1 cellular context compared by ENCODE assay signal in the genomic region with DNA sequence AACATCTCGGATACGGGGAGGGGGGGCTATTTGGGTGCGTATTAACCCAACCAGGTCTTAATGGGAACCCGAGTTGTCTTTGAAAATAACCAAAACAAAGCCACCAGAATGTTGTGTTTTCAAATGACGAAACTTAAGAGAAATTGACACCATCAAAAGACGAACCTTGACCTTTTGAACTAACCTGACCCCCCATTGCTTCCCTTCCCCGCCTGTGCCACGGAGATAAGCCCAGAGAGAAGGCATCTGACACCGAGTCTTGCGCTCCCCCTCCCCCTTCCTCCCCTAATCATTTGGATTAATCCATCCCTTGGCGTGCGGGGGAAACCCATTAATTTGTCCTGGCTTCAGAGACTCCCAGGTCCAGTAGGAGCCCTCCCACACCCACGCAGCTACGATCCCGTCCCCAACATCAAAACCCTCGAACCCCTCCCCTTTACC.
TF ChIP-seq lines count a peak whose summit lies in the region.

No MANE protein-coding gene starts in this region.

TF ChIP-seq in IMR-90, 13 proteins besides CTCF, POLR2A, EP300 and RAD21:
- TF ChIP-seq, protein P1, sequence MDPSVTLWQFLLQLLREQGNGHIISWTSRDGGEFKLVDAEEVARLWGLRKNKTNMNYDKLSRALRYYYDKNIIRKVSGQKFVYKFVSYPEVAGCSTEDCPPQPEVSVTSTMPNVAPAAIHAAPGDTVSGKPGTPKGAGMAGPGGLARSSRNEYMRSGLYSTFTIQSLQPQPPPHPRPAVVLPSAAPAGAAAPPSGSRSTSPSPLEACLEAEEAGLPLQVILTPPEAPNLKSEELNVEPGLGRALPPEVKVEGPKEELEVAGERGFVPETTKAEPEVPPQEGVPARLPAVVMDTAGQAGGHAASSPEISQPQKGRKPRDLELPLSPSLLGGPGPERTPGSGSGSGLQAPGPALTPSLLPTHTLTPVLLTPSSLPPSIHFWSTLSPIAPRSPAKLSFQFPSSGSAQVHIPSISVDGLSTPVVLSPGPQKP (IDR thresholded peaks at IDR 0.05; ENCODE audit: borderline replicate concordance, low read depth, low read length), result no peak
- TF ChIP-seq SMC3 (IDR thresholded peaks at IDR 0.05; ENCODE audit: low read depth, low read length) (no peak), CEBPB (IDR thresholded peaks at IDR 0.05; ENCODE audit: low read depth, low read length) (no peak), MXI1 (IDR thresholded peaks at IDR 0.05; ENCODE audit: borderline replicate concordance, low read depth, low read length) (no peak), MAFK (IDR thresholded peaks at IDR 0.05; ENCODE audit: low read depth, low read length) (no peak), RFX5 (IDR thresholded peaks at IDR 0.05; ENCODE audit: low read depth, low read length) (no peak), CHD1 (IDR thresholded peaks at IDR 0.05; ENCODE audit: low read depth, low read length) (no peak), FOS (IDR thresholded peaks at IDR 0.05; ENCODE audit: low read depth, low read length) (no peak)
- TF ChIP-seq, protein P2, sequence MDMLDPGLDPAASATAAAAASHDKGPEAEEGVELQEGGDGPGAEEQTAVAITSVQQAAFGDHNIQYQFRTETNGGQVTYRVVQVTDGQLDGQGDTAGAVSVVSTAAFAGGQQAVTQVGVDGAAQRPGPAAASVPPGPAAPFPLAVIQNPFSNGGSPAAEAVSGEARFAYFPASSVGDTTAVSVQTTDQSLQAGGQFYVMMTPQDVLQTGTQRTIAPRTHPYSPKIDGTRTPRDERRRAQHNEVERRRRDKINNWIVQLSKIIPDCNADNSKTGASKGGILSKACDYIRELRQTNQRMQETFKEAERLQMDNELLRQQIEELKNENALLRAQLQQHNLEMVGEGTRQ (IDR thresholded peaks at IDR 0.05; ENCODE audit: low read depth, low read length), result no peak
